ENCODE assay signal across 9 cellular contexts in the genomic region with DNA sequence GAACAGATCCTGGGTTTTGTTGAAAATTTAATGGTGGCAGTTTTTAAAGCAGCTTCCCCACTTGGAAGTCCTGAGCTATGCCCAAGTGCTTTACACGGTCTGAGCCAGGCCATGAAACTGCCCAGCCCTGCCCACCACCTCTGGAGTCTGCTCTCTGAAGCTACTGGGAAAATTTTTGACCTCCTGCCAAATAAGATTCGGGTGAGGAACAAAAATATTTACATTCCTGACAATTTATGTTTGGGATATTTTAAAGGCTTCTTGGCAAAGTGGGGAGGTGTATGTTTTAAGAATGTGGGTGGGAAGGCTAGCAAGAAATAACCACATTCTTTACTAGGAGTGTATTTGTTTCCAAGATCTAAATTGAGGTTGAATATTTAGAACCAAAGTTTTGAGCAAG. TPM values are rescaled to one million over a fixed set of nuclear protein-coding genes. Genes with fewer than 3 reads are reported as not detected.
A peak's percentile ranks its signal among the peaks of the same experiment; 100 is the strongest.
DNase-seq lines count a peak whose midpoint lies in the region; ATAC-seq and TF ChIP-seq lines count a peak whose summit lies in the region.
"Had no signal": no experiment of that assay in that cellular context is flagged by ENCODE, and none has a peak within 500 bp of the region (broad histone marks: within the 10 kb centered on the region; RNA-seq: fewer than 3 reads in every experiment).

No MANE protein-coding gene starts in this region.

- H3K36me3 Mint-ChIP-seq in activated CD4-positive, alpha-beta T cell treated with anti-CD3 and anti-CD28 coated beads, Interleukin-2, amount 10 ng/mL, durations not matched to agents 24 days and 14 days (ENCODE audit: low read depth): peaks cover 24% of the 10 kb centered on the region

- no peak overlapping the region for H3K27ac Mint-ChIP-seq in activated CD4-positive, alpha-beta T cell treated with anti-CD3 and anti-CD28 coated beads, Interleukin-2, amount 10 ng/mL, durations not matched to agents 24 days and 14 days

- H3K27me3 Mint-ChIP-seq in activated CD4-positive, alpha-beta T cell treated with anti-CD3 and anti-CD28 coated beads, Interleukin-2, amount 10 ng/mL, durations not matched to agents 24 days and 14 days: no peaks in the 10 kb centered on the region

- no peak for TF ChIP-seq POLR2A in tibial nerve (IDR thresholded peaks at IDR 0.05)

- TF ChIP-seq CTCF in OCI-LY1 (IDR thresholded peaks at IDR 0.05; ENCODE audit: low read length) (no peak), fibroblast of lung (conservative IDR thresholded peaks at IDR 0.05 in 1 of 2, IDR thresholded peaks at IDR 0.05 in 1 of 2; ENCODE audit: low read depth in 1 of 2, low read length in 2 of 2) (no peak), tibial nerve (IDR thresholded peaks at IDR 0.05) (no peak)

- no peaks in the 10 kb centered on the region for H3K79me2 ChIP-seq in OCI-LY1 (ENCODE audit: insufficient read depth, low read length)
- no peaks in the 10 kb centered on the region for H3K79me2 ChIP-seq in fibroblast of lung (ENCODE audit: control insufficient read depth, insufficient read depth, low read length)

- H3K27ac ChIP-seq in OCI-LY1 (ENCODE audit: low read depth, low read length, poor library complexity, severe bottlenecking) (peak overlapping the region; percentile 95), fibroblast of lung (ENCODE audit: insufficient read depth, low read length) (peak overlapping the region; percentile 44), tibial nerve (peak overlapping the region in 1 of 4 donors; percentile 61)

- H3K36me3 ChIP-seq in OCI-LY1 (ENCODE audit: insufficient read depth, low read length) (0 out of 2 replicates have a peak, but pooled peaks cover 4% of the 10 kb centered on the region), fibroblast of lung (ENCODE audit: control insufficient read depth, insufficient read depth, low read length) (peaks cover 3% of the 10 kb centered on the region), tibial nerve (peaks cover 0 to 24% (median 0%) of the 10 kb centered on the region in 3 donors)

- H3K4me3 ChIP-seq in OCI-LY1 (ENCODE audit: low read depth, low read length, poor library complexity, severe bottlenecking) (peak overlapping the region; percentile 40), fibroblast of lung (replicated peaks in 1 of 4; ENCODE audit: control extremely low read depth in 1 of 4, insufficient read depth in 1 of 4, low read depth in 3 of 4, low read length in 4 of 4) (peak overlapping the region in 1 of 4 experiments; percentile 16), tibial nerve (no peak overlapping the region)

- H3K27me3 ChIP-seq in OCI-LY1 (ENCODE audit: insufficient read depth, low read length) (no peaks in the 10 kb centered on the region), fibroblast of lung (ENCODE audit: control insufficient read depth, insufficient read depth, low read length) (no peaks in the 10 kb centered on the region), tibial nerve (no peaks in the 10 kb centered on the region)

- ATAC-seq in sciatic nerve (peak; percentile 22), GM19397 (IDR thresholded peaks at IDR 0.05; ENCODE audit: unreplicated experiment) (no peak)

- 10 to 16% methylated on average over 2 of the region's 2 CpGs for WGBS in tibial nerve, 2 donors

- H3K9me2 ChIP-seq in OCI-LY1 (ENCODE audit: low read depth, low read length): no peaks in the 10 kb centered on the region

- no peaks in the 10 kb centered on the region for H3K4me1 Mint-ChIP-seq in activated CD4-positive, alpha-beta T cell treated with anti-CD3 and anti-CD28 coated beads, Interleukin-2, amount 10 ng/mL, durations not matched to agents 24 days and 14 days

- intact Hi-C loops in sciatic nerve (cut with DNase I): no loop called here
- intact Hi-C loops in activated CD4-positive, alpha-beta T cell treated with anti-CD3 and anti-CD28 coated beads, Interleukin-2, amount 10 ng/mL, durations not matched to agents 24 days and 14 days (cut with micrococcal nuclease): no loop called here

- no peak for TF ChIP-seq EP300 in tibial nerve (IDR thresholded peaks at IDR 0.05)

- H3K9me3 Mint-ChIP-seq in activated CD4-positive, alpha-beta T cell treated with anti-CD3 and anti-CD28 coated beads, Interleukin-2, amount 10 ng/mL, durations not matched to agents 24 days and 14 days: no peaks in the 10 kb centered on the region

- H3F3A ChIP-seq in OCI-LY1 (ENCODE audit: insufficient read depth, low read length): no peaks in the 10 kb centered on the region; the same call in 1 of the 2 replicates

- peak; percentile 66 for DNase-seq in ELR (ENCODE audit: low read depth)
- DNase-seq in fibroblast of lung (ENCODE audit: low read depth in 2 of 2): peak; percentile 87 to 88
- DNase-seq in sciatic nerve (ENCODE audit: low spot score): no peak
- DNase-seq in stimulated activated CD4-positive, alpha-beta T cell treated with anti-CD3 and anti-CD28 coated beads, Interleukin-4, amount 100 ng/mL, for 4 hours: no peak
- no peak for DNase-seq in tibial nerve (ENCODE audit: low spot score in 2 of 2)
- DNase-seq in activated CD4-positive, alpha-beta T cell treated with anti-CD3 and anti-CD28 coated beads, Interleukin-2, amount 10 ng/mL, durations not matched to agents 24 days and 14 days: no peak
- DNase-seq: NCI-H82 had no signal

- H2AFZ ChIP-seq in OCI-LY1 (ENCODE audit: low read length) (no peak overlapping the region), fibroblast of lung (ENCODE audit: low read length) (no peak overlapping the region)

- no peak overlapping the region for H3K4me3 Mint-ChIP-seq in activated CD4-positive, alpha-beta T cell treated with anti-CD3 and anti-CD28 coated beads, Interleukin-2, amount 10 ng/mL, durations not matched to agents 24 days and 14 days

- H3K9me3 ChIP-seq in OCI-LY1 (ENCODE audit: low read length) (peaks cover 4% of the 10 kb centered on the region; the same call in 1 of the 2 replicates), fibroblast of lung (ENCODE audit: control insufficient read depth, insufficient read depth, low read depth, low read length) (no peaks in the 10 kb centered on the region), tibial nerve (no peaks in the 10 kb centered on the region)

- peak overlapping the region; percentile 53 for H3K4me2 ChIP-seq in OCI-LY1 (ENCODE audit: low read length)
- H3K4me2 ChIP-seq in fibroblast of lung (ENCODE audit: extremely low read depth, insufficient read depth, low read length): peak overlapping the region; percentile 60

- H4K20me1 ChIP-seq in OCI-LY1 (ENCODE audit: insufficient read depth, low read length): no peaks in the 10 kb centered on the region
- no peaks in the 10 kb centered on the region for H4K20me1 ChIP-seq in fibroblast of lung (ENCODE audit: control insufficient read depth, extremely low read depth, insufficient read depth, low read length)

- H3K9ac ChIP-seq in OCI-LY1 (ENCODE audit: low read length) (peak overlapping the region; percentile 62), fibroblast of lung (ENCODE audit: insufficient read depth, low read length) (no peak overlapping the region)

- peaks cover 71% of the 10 kb centered on the region for H3K4me1 ChIP-seq in OCI-LY1 (ENCODE audit: insufficient read depth, low read length, severe bottlenecking)
- peaks cover 6% of the 10 kb centered on the region for H3K4me1 ChIP-seq in fibroblast of lung (ENCODE audit: control insufficient read depth, extremely low read depth, insufficient read depth, low read length)
- H3K4me1 ChIP-seq in tibial nerve: peaks cover 0 to 15% (median 0%) of the 10 kb centered on the region in 4 donors

RNA-seq across cellular contexts. Expression of gene HACD4, which starts 50.0 kb away (rescaled TPM):
- total RNA-seq in fibroblast of lung (12.3 and 24.9 TPM in 2 replicates), sciatic nerve (6.4 TPM), tibial nerve (1 to 10 TPM; 3.3 to 4.4 (median 3.9) TPM)
- 11.4 and 27.1 TPM in 2 replicates for polyA plus RNA-seq in fibroblast of lung
- 5.6 and 12.4 TPM in 2 replicates for polyA plus RNA-seq in fibroblast of lung (2012)
- polyA minus RNA-seq in fibroblast of lung (ENCODE audit: low replicate concordance): 2.6 and 5.5 TPM in 2 replicates
- total RNA-seq in activated CD4-positive, alpha-beta T cell treated with anti-CD3 and anti-CD28 coated beads, Interleukin-2, amount 10 ng/mL, durations not matched to agents 24 days and 14 days: 2.8 and 3.0 TPM in 2 replicates

Comparison
In these comparisons a context has a peak if more than half of its experiments do, and no peak if none do; other contexts are left out.
1. DNase-seq: peak in ELR (single experiment) and fibroblast of lung (2 of 2); none in sciatic nerve (single experiment), stimulated activated CD4-positive, alpha-beta T cell treated with anti-CD3 and anti-CD28 coated beads, Interleukin-4, amount 100 ng/mL, for 4 hours (0 of 2), tibial nerve (0 of 2) and activated CD4-positive, alpha-beta T cell treated with anti-CD3 and anti-CD28 coated beads, Interleukin-2, amount 10 ng/mL, durations not matched to agents 24 days and 14 days (single experiment).